In the genomic region with DNA sequence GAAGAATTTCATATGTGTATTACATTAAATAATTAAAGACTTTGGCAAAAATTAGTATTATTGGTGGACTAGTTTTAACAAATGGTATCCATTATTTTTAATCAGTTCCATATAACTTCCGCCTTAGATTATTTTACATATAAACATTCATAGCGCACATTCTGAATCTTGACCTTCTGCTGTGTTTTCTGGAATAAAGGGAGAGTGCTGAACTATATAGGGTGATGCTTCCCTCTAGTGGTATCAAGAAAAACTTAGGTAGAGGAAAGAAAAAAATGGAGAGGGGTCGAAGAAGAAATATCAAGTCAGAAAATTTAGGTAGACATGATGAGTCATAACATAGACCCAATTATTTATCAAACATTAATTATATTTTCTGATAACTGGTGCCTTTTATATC, we compare ENCODE assay signal across 8 cellular contexts.
DNase-seq lines count a peak whose midpoint lies in the region; ATAC-seq and TF ChIP-seq lines count a peak whose summit lies in the region.

No MANE protein-coding gene starts in this region.

- H3K4ac ChIP-seq in H9 (ENCODE audit: low read depth, low read length): no peak overlapping the region

- peak; percentile 56 for DNase-seq in ACHN
- no peak for DNase-seq in H9
- peak; percentile 16 for DNase-seq in NT2/D1 (ENCODE audit: low read depth, low spot score)
- peak; percentile 1 to 5 for DNase-seq in erythroblast (lab: John Stamatoyannopoulos, UW)
- DNase-seq in progenitor cell of endocrine pancreas (ENCODE audit: low spot score, unreplicated experiment): no peak
- DNase-seq in KG1 (lab: John Stamatoyannopoulos, UW): no peak
- no peak for DNase-seq in activated effector memory CD4-positive, alpha-beta T cell treated with Interleukin-2 at 50 U/mL for 16 hours

- no peak for TF ChIP-seq POLR2A in erythroblast (IDR thresholded peaks at IDR 0.05; ENCODE audit: low read length)

- TF ChIP-seq CTCF in H9 (conservative IDR thresholded peaks at IDR 0.05): peak; percentile 74
- peak; percentile 79 for TF ChIP-seq CTCF in progenitor cell of endocrine pancreas (IDR thresholded peaks at IDR 0.05; ENCODE audit: unreplicated experiment)

- H3K9ac ChIP-seq in H9 (ENCODE audit: extremely low read depth, insufficient read length, low read length) (no peak overlapping the region), NT2/D1 (ENCODE audit: insufficient read length, low read depth) (no peak overlapping the region)

- no peak overlapping the region for H2BK20ac ChIP-seq in H9 (ENCODE audit: low read depth, low read length, poor library complexity, severe bottlenecking)

- H3K27me3 Mint-ChIP-seq in H9 (ENCODE audit: low read depth): no peaks in the 10 kb centered on the region
- H3K27me3 Mint-ChIP-seq in progenitor cell of endocrine pancreas: no peaks in the 10 kb centered on the region

- no peak overlapping the region for H2AFZ ChIP-seq in H9 (ENCODE audit: low read length)

- no peaks in the 10 kb centered on the region for H3K27me3 ChIP-seq in H9 (ENCODE audit: insufficient read depth, low read length)
- no peaks in the 10 kb centered on the region for H3K27me3 ChIP-seq in NT2/D1 (ENCODE audit: insufficient read depth, insufficient read length)

- no peak overlapping the region for H4K5ac ChIP-seq in H9 (ENCODE audit: insufficient read length, low read depth, low read length)

- H3K4me1 Mint-ChIP-seq in H9 (no peaks in the 10 kb centered on the region), progenitor cell of endocrine pancreas (ENCODE audit: low read depth) (no peaks in the 10 kb centered on the region)

- no peak overlapping the region for H4K91ac ChIP-seq in H9 (ENCODE audit: insufficient read length, low read depth, low read length)

- no CpG with 5 or more reads among the region's 3 CpGs for WGBS in H9 (ENCODE audit: extremely low coverage, insufficient read length, low lambda C conversion rate)

- H3T11ph ChIP-seq in H9 (ENCODE audit: low read length): no peak overlapping the region

- H2BK15ac ChIP-seq in H9 (ENCODE audit: low read depth, low read length): no peak overlapping the region

- H4K20me1 ChIP-seq in H9 (ENCODE audit: control insufficient read depth, insufficient read depth, insufficient read length): no peaks in the 10 kb centered on the region

- H3K36me3 ChIP-seq in NT2/D1 (ENCODE audit: insufficient read depth, insufficient read length, low read length): no peaks in the 10 kb centered on the region

- no peak overlapping the region for H3K4me3 Mint-ChIP-seq in H9
- H3K4me3 Mint-ChIP-seq in progenitor cell of endocrine pancreas (ENCODE audit: low read depth): no peak overlapping the region

- H3K9me3 Mint-ChIP-seq in H9: no peaks in the 10 kb centered on the region
- H3K9me3 Mint-ChIP-seq in progenitor cell of endocrine pancreas (ENCODE audit: low read depth): no peaks in the 10 kb centered on the region

- no peak overlapping the region for H3K23ac ChIP-seq in H9 (ENCODE audit: insufficient read length, low read depth, low read length)

- H3K4me1 ChIP-seq in H9 (ENCODE audit: insufficient read depth, low read length) (no peaks in the 10 kb centered on the region), NT2/D1 (ENCODE audit: insufficient read depth, insufficient read length) (no peaks in the 10 kb centered on the region)

- H3K4me2 ChIP-seq in H9 (ENCODE audit: insufficient read depth, insufficient read length, low read length): no peak overlapping the region

- no peak overlapping the region for H3K18ac ChIP-seq in H9 (ENCODE audit: insufficient read length, low read depth, low read length)

- H3K23me2 ChIP-seq in H9 (ENCODE audit: insufficient read length, low read depth, low read length, poor library complexity, severe bottlenecking): no peaks in the 10 kb centered on the region

- H3K27ac Mint-ChIP-seq in H9 (no peak overlapping the region), progenitor cell of endocrine pancreas (no peak overlapping the region)

- no peaks in the 10 kb centered on the region for H3K79me1 ChIP-seq in H9 (ENCODE audit: insufficient read depth, low read depth, low read length, poor library complexity, severe bottlenecking)

- H3K9me3 ChIP-seq in H9 (ENCODE audit: control insufficient read depth, low read depth, low read length) (no peaks in the 10 kb centered on the region), NT2/D1 (ENCODE audit: insufficient read depth, low read length) (no peaks in the 10 kb centered on the region)

- no peak overlapping the region for H3K27ac ChIP-seq in H9 (ENCODE audit: insufficient read length, low read depth, low read length)

- no peak overlapping the region for H2BK5ac ChIP-seq in H9 (ENCODE audit: insufficient read length, low read length)

- no peak overlapping the region for H3K14ac ChIP-seq in H9 (ENCODE audit: insufficient read depth, low read length)

- no peak overlapping the region for H2BK120ac ChIP-seq in H9 (ENCODE audit: low read depth, low read length, poor library complexity, severe bottlenecking)

- H3K36me3 Mint-ChIP-seq in H9 (ENCODE audit: insufficient read depth in 1 of 3, low read depth in 3 of 3): no peaks in the 10 kb centered on the region
- no peaks in the 10 kb centered on the region for H3K36me3 Mint-ChIP-seq in progenitor cell of endocrine pancreas (ENCODE audit: insufficient read depth)

- no peak for ATAC-seq in GM18870 (IDR thresholded peaks at IDR 0.05; ENCODE audit: unreplicated experiment)

- H2AK5ac ChIP-seq in H9 (ENCODE audit: insufficient read length, low read length): no peak overlapping the region

- in situ Hi-C loops in ACHN (cut with HindIII; ENCODE audit: low pct_ligation_motif_present, low pct_unique_long_range_greater_than_20kb, low sequenced_read_pairs): no loop called here

- no peaks in the 10 kb centered on the region for H3K79me2 ChIP-seq in H9 (ENCODE audit: insufficient read depth, low read length)

- no peak overlapping the region for H2BK12ac ChIP-seq in H9 (ENCODE audit: insufficient read length, low read depth, low read length)

- H3K56ac ChIP-seq in H9 (ENCODE audit: insufficient read length, low read depth, low read length): no peak overlapping the region

- H3K4me3 ChIP-seq in NT2/D1 (ENCODE audit: insufficient read length, low read depth): no peak overlapping the region

- H4K8ac ChIP-seq in H9 (replicated peaks; ENCODE audit: insufficient read length, low read depth, low read length): no peak overlapping the region

Comparison
In these comparisons a context has a peak if more than half of its experiments do, and no peak if none do; other contexts are left out.
1. DNase-seq: peak in ACHN (single experiment), NT2/D1 (single experiment) and erythroblast (2 of 2); none in H9 (single experiment), progenitor cell of endocrine pancreas (single experiment), KG1 (single experiment) and activated effector memory CD4-positive, alpha-beta T cell treated with Interleukin-2 at 50 U/mL for 16 hours (single experiment).